23 cellular contexts compared by ENCODE assay signal in genomic region chr19:41543582-41543981, GRCh38. TPM values are rescaled to one million over a fixed set of nuclear protein-coding genes. Genes with fewer than 3 reads are reported as not detected.
DNase-seq lines count a peak whose midpoint lies in the region; ATAC-seq and TF ChIP-seq lines count a peak whose summit lies in the region.
"Had no signal": no experiment of that assay in that cellular context is flagged by ENCODE, and none has a peak within 500 bp of the region (broad histone marks: within the 10 kb centered on the region; RNA-seq: fewer than 3 reads in every experiment).

No MANE protein-coding gene starts in this region.

- no peaks in the 10 kb centered on the region for H3K9me2 ChIP-seq in Loucy (replicated peaks; ENCODE audit: low read depth, low read length)

- H3K27ac ChIP-seq in gastroesophageal sphincter = no peak overlapping the region
- H3K27ac ChIP-seq: C4-2B, GM23248, KMS-11, left ventricle myocardium inferior, parathyroid adenoma, right lobe of liver had no signal

- H4K20me1 ChIP-seq in Loucy (ENCODE audit: insufficient read depth, low read length, poor library complexity, severe bottlenecking) = no peaks in the 10 kb centered on the region

- 66% methylated on average over 2 of the region's 2 CpGs for WGBS in gastroesophageal sphincter (ENCODE audit: low coverage in 1 of 2), 2 donors

- H3K27me3 ChIP-seq in Loucy (ENCODE audit: insufficient read depth, low read length, poor library complexity, severe bottlenecking) = no peaks in the 10 kb centered on the region
- peaks cover 80% of the 10 kb centered on the region for H3K27me3 ChIP-seq in gastroesophageal sphincter
- H3K27me3 ChIP-seq in H7 (ENCODE audit: control insufficient read depth, insufficient read depth, low read length) = no peaks in the 10 kb centered on the region
- H3K27me3 ChIP-seq: right lobe of liver had no signal

- ATAC-seq in activated CD8-positive, alpha-beta memory T cell treated with anti-CD3 and anti-CD28 coated beads, Interleukin-2, amount 10 ng/mL, durations not matched to agents 7 days and 5 days = no peak
- ATAC-seq in activated T-helper 17 cell treated with anti-CD3 and anti-CD28 coated beads, Interleukin-2, amount 50 U/mL, for 72 hours (replicated peaks) = peak; percentile 58
- ATAC-seq in stimulated activated effector memory CD8-positive, alpha-beta T cell treated with anti-CD3 and anti-CD28 coated beads, Interleukin-12 subunit alpha, Interleukin-12 subunit beta, amount 100 ng/mL, for 72 hours = peak; percentile 67
- ATAC-seq in gastroesophageal sphincter = no peak
- ATAC-seq: Panc1, right lobe of liver had no signal

- CTCF ChIA-PET in activated CD8-positive, alpha-beta memory T cell treated with anti-CD3 and anti-CD28 coated beads, Interleukin-2, amount 10 ng/mL, durations not matched to agents 7 days and 5 days (lab: Charles Lee) = interaction anchor here (1.4 to 16.4 kb wide), 4 partner anchors 19 to 94 kb away, joined by 6 to 497 read pairs (median 15); no protein-coding TSS in a partner anchor

- H3F3A ChIP-seq in Loucy (ENCODE audit: low read depth) = peaks cover 2% of the 10 kb centered on the region

- peaks cover 65% of the 10 kb centered on the region for H3K4me1 Mint-ChIP-seq in activated CD8-positive, alpha-beta memory T cell treated with anti-CD3 and anti-CD28 coated beads, Interleukin-2, amount 10 ng/mL, durations not matched to agents 7 days and 5 days
- peaks cover 45% of the 10 kb centered on the region for H3K4me1 Mint-ChIP-seq in activated T-helper 17 cell treated with anti-CD3 and anti-CD28 coated beads, Interleukin-2, amount 50 U/mL, for 72 hours
- peaks cover 57% of the 10 kb centered on the region for H3K4me1 Mint-ChIP-seq in stimulated activated effector memory CD8-positive, alpha-beta T cell treated with anti-CD3 and anti-CD28 coated beads, Interleukin-12 subunit alpha, Interleukin-12 subunit beta, amount 100 ng/mL, for 72 hours
- H3K4me1 Mint-ChIP-seq: nephron progenitor cell had no signal

- TF ChIP-seq CTCF in Loucy (conservative IDR thresholded peaks at IDR 0.05; ENCODE audit: low read length) (no peak), gastroesophageal sphincter (IDR thresholded peaks at IDR 0.05) (no peak)

- no peaks in the 10 kb centered on the region for H3K79me2 ChIP-seq in Loucy (ENCODE audit: insufficient read depth, low read length)
- H3K79me2 ChIP-seq: parathyroid adenoma had no signal

- no peak for TF ChIP-seq POLR2A in gastroesophageal sphincter (IDR thresholded peaks at IDR 0.05)

- H2AFZ ChIP-seq in Loucy (ENCODE audit: low read length) = peak overlapping the region; percentile 50; the same call in 1 of the 2 replicates
- H2AFZ ChIP-seq: GM23248, parathyroid adenoma had no signal

- H3K36me3 Mint-ChIP-seq in activated CD8-positive, alpha-beta memory T cell treated with anti-CD3 and anti-CD28 coated beads, Interleukin-2, amount 10 ng/mL, durations not matched to agents 7 days and 5 days = no peaks in the 10 kb centered on the region
- H3K36me3 Mint-ChIP-seq in activated T-helper 17 cell treated with anti-CD3 and anti-CD28 coated beads, Interleukin-2, amount 50 U/mL, for 72 hours (ENCODE audit: low read depth) = no peaks in the 10 kb centered on the region
- peaks cover 15% of the 10 kb centered on the region for H3K36me3 Mint-ChIP-seq in stimulated activated effector memory CD8-positive, alpha-beta T cell treated with anti-CD3 and anti-CD28 coated beads, Interleukin-12 subunit alpha, Interleukin-12 subunit beta, amount 100 ng/mL, for 72 hours

- H3K27me3 Mint-ChIP-seq in activated CD8-positive, alpha-beta memory T cell treated with anti-CD3 and anti-CD28 coated beads, Interleukin-2, amount 10 ng/mL, durations not matched to agents 7 days and 5 days = no peaks in the 10 kb centered on the region
- H3K27me3 Mint-ChIP-seq in activated T-helper 17 cell treated with anti-CD3 and anti-CD28 coated beads, Interleukin-2, amount 50 U/mL, for 72 hours = no peaks in the 10 kb centered on the region

- no peak overlapping the region for H3K9ac ChIP-seq in Loucy (ENCODE audit: low read depth, low read length, poor library complexity, severe bottlenecking)
- H3K9ac ChIP-seq: GM23248, KMS-11, parathyroid adenoma had no signal

- no peak overlapping the region for H3K4me3 ChIP-seq in Loucy (ENCODE audit: low read length, poor library complexity, severe bottlenecking)
- no peak overlapping the region for H3K4me3 ChIP-seq in gastroesophageal sphincter
- no peak overlapping the region for H3K4me3 ChIP-seq in H7 (ENCODE audit: insufficient read depth, low read depth, low read length)
- H3K4me3 ChIP-seq: GM23248, left ventricle myocardium inferior, right lobe of liver had no signal

- H3K9me3 ChIP-seq in Loucy (ENCODE audit: insufficient read depth, low read depth, low read length) (no peaks in the 10 kb centered on the region), gastroesophageal sphincter (no peaks in the 10 kb centered on the region)
- H3K9me3 ChIP-seq: left ventricle myocardium inferior, right lobe of liver had no signal

- TF ChIP-seq EP300 in gastroesophageal sphincter (IDR thresholded peaks at IDR 0.05) = no peak

- peaks cover 3% of the 10 kb centered on the region for H3K9me3 Mint-ChIP-seq in activated CD8-positive, alpha-beta memory T cell treated with anti-CD3 and anti-CD28 coated beads, Interleukin-2, amount 10 ng/mL, durations not matched to agents 7 days and 5 days (ENCODE audit: low read depth)
- no peaks in the 10 kb centered on the region for H3K9me3 Mint-ChIP-seq in activated T-helper 17 cell treated with anti-CD3 and anti-CD28 coated beads, Interleukin-2, amount 50 U/mL, for 72 hours
- H3K9me3 Mint-ChIP-seq in stimulated activated effector memory CD8-positive, alpha-beta T cell treated with anti-CD3 and anti-CD28 coated beads, Interleukin-12 subunit alpha, Interleukin-12 subunit beta, amount 100 ng/mL, for 72 hours = no peaks in the 10 kb centered on the region

- H3K4me2 ChIP-seq in Loucy (ENCODE audit: low read depth, low read length, poor library complexity, severe bottlenecking) = no peak overlapping the region
- H3K4me2 ChIP-seq: KMS-11 had no signal

- no peak overlapping the region for H3K4me3 Mint-ChIP-seq in activated CD8-positive, alpha-beta memory T cell treated with anti-CD3 and anti-CD28 coated beads, Interleukin-2, amount 10 ng/mL, durations not matched to agents 7 days and 5 days
- peak overlapping the region; percentile 95 for H3K4me3 Mint-ChIP-seq in activated T-helper 17 cell treated with anti-CD3 and anti-CD28 coated beads, Interleukin-2, amount 50 U/mL, for 72 hours
- peak overlapping the region; percentile 43 for H3K4me3 Mint-ChIP-seq in stimulated activated effector memory CD8-positive, alpha-beta T cell treated with anti-CD3 and anti-CD28 coated beads, Interleukin-12 subunit alpha, Interleukin-12 subunit beta, amount 100 ng/mL, for 72 hours
- H3K4me3 Mint-ChIP-seq: nephron progenitor cell had no signal

- H3K36me3 ChIP-seq in Loucy (ENCODE audit: insufficient read depth, low read length) (no peaks in the 10 kb centered on the region), gastroesophageal sphincter (no peaks in the 10 kb centered on the region), H7 (replicated peaks; ENCODE audit: control insufficient read depth, insufficient read depth, low read length) (no peaks in the 10 kb centered on the region)
- H3K36me3 ChIP-seq: left ventricle myocardium inferior, right lobe of liver had no signal

- H3K4me1 ChIP-seq in Loucy (ENCODE audit: insufficient read depth, low read length, poor library complexity, severe bottlenecking) (peaks cover 41% of the 10 kb centered on the region), gastroesophageal sphincter (no peaks in the 10 kb centered on the region)
- H3K4me1 ChIP-seq: parathyroid adenoma, right lobe of liver had no signal

- no peak for DNase-seq in activated CD8-positive, alpha-beta memory T cell treated with anti-CD3 and anti-CD28 coated beads, Interleukin-2, amount 10 ng/mL, durations not matched to agents 7 days and 5 days
- DNase-seq in activated CD8-positive, alpha-beta memory T cell treated with anti-CD3 and anti-CD28 coated beads for 24 hours = no peak
- no peak for DNase-seq in stimulated activated effector memory CD8-positive, alpha-beta T cell treated with anti-CD3 and anti-CD28 coated beads, Interleukin-12 subunit alpha, Interleukin-12 subunit beta, amount 100 ng/mL, for 72 hours (ENCODE audit: low spot score in 2 of 2)
- DNase-seq in H7 = no peak
- no peak for DNase-seq in stimulated activated CD4-positive, alpha-beta T cell treated with anti-CD3 and anti-CD28 coated beads, Interleukin-2, amount 100 ng/mL, for 24 hours
- DNase-seq: activated effector memory CD4-positive, alpha-beta T cell treated with anti-CD3 and anti-CD28 coated beads, Interleukin-2, amount 50 U/mL, for 16 hours; GM23248; hippocampal formation; left ventricle myocardium inferior; NCI-H1092; NCI-H2029; NCI-H446; nephron progenitor cell; right lobe of liver had no signal

- peak overlapping the region; percentile 96 for H3K27ac Mint-ChIP-seq in activated CD8-positive, alpha-beta memory T cell treated with anti-CD3 and anti-CD28 coated beads, Interleukin-2, amount 10 ng/mL, durations not matched to agents 7 days and 5 days
- peak overlapping the region; percentile 93 for H3K27ac Mint-ChIP-seq in activated T-helper 17 cell treated with anti-CD3 and anti-CD28 coated beads, Interleukin-2, amount 50 U/mL, for 72 hours
- peak overlapping the region; percentile 97 for H3K27ac Mint-ChIP-seq in stimulated activated effector memory CD8-positive, alpha-beta T cell treated with anti-CD3 and anti-CD28 coated beads, Interleukin-12 subunit alpha, Interleukin-12 subunit beta, amount 100 ng/mL, for 72 hours
- H3K27ac Mint-ChIP-seq: nephron progenitor cell had no signal

RNA-seq across cellular contexts. Expression of gene CEACAM21, which starts 32.4 kb away (rescaled TPM):
- 10 to 100 TPM; 54.6 to 57.1 TPM for total RNA-seq in activated CD8-positive, alpha-beta memory T cell treated with anti-CD3 and anti-CD28 coated beads, Interleukin-2, amount 10 ng/mL, durations not matched to agents 7 days and 5 days
- total RNA-seq in activated T-helper 17 cell treated with anti-CD3 and anti-CD28 coated beads, Interleukin-2, amount 50 U/mL, for 72 hours = 10 to 100 TPM; 27.1 to 30.7 TPM
- total RNA-seq in gastroesophageal sphincter = 1 to 10 TPM in 1 of 4 donors, not detected in 3; 4.3 TPM
- total RNA-seq in H7 (2014; rRNA removed; shearing (Covaris generic)) = not detected in 2 replicates
- total RNA-seq: epithelial cell of proximal tubule, fibroblast of villous mesenchyme, GM23248 had no signal

Comparison
In these comparisons a context has a peak if more than half of its experiments do, and no peak if none do; other contexts are left out.
1. ATAC-seq: peak in activated T-helper 17 cell treated with anti-CD3 and anti-CD28 coated beads, Interleukin-2, amount 50 U/mL, for 72 hours (single experiment) and stimulated activated effector memory CD8-positive, alpha-beta T cell treated with anti-CD3 and anti-CD28 coated beads, Interleukin-12 subunit alpha, Interleukin-12 subunit beta, amount 100 ng/mL, for 72 hours (single experiment); none in activated CD8-positive, alpha-beta memory T cell treated with anti-CD3 and anti-CD28 coated beads, Interleukin-2, amount 10 ng/mL, durations not matched to agents 7 days and 5 days (single experiment) and gastroesophageal sphincter (single experiment).
2. RNA of gene CEACAM21, which starts 32.4 kb away (total RNA-seq): 54.6 to 57.1 TPM in activated CD8-positive, alpha-beta memory T cell treated with anti-CD3 and anti-CD28 coated beads, Interleukin-2, amount 10 ng/mL, durations not matched to agents 7 days and 5 days and 27.1 to 30.7 TPM in activated T-helper 17 cell treated with anti-CD3 and anti-CD28 coated beads, Interleukin-2, amount 50 U/mL, for 72 hours; 4.3 TPM in gastroesophageal sphincter and not detected in H7; every median in the first group is over 4 times any median in the second.
3. Peak in every context shown above with its lines, with median percentiles within 50 percentile points of each other: H3K27ac Mint-ChIP-seq.